Comparison of ENCODE assay signal across 37 cellular contexts in genomic region chr10:113697595-113697994, GRCh38. TPM values are rescaled to one million over a fixed set of nuclear protein-coding genes. Genes with fewer than 3 reads are reported as not detected.
"Had no signal": no experiment of that assay in that cellular context is flagged by ENCODE, and none has a peak within 500 bp of the region (broad histone marks: within the 10 kb centered on the region; RNA-seq: fewer than 3 reads in every experiment).

No MANE protein-coding gene starts in this region.

- H3K4me1 ChIP-seq: adrenal gland, body of pancreas, breast epithelium had no signal

- H3K9me3 ChIP-seq: body of pancreas had no signal

- DNase-seq: activated B cell treated with CpG ODN at 0.5 μM for 24 hours; activated CD4-positive, alpha-beta memory T cell treated with anti-CD3 and anti-CD28 coated beads for 36 hours; activated CD4-positive, alpha-beta T cell treated with anti-CD3 and anti-CD28 coated beads for 4 hours; activated CD4-positive, alpha-beta T cell treated with anti-CD3 and anti-CD28 coated beads, Interleukin-2, amount 10 ng/mL, durations not matched to agents 24 days and 14 days; activated CD4-positive, alpha-beta T cell treated with anti-CD3 and anti-CD28 coated beads, Interleukin-2, amount 50 U/mL, for 1 hour; activated CD4-positive, alpha-beta T cell treated with anti-CD3 and anti-CD28 coated beads, Interleukin-2, amount 50 U/mL, for 4 hours; activated CD4-positive, CD25-positive, alpha-beta regulatory T cell treated with anti-CD3 and anti-CD28 coated beads, Interleukin-2, amount 50 U/mL, for 72 hours; activated CD8-positive, alpha-beta memory T cell treated with anti-CD3 and anti-CD28 coated beads, Interleukin-2, amount 50 U/mL, for 4 hours; activated CD8-positive, alpha-beta T cell treated with anti-CD3 and anti-CD28 coated beads for 36 hours; activated effector memory CD4-positive, alpha-beta T cell treated with anti-CD3 and anti-CD28 coated beads, Interleukin-2, amount 50 U/mL, for 16 hours; activated gamma-delta T cell treated with Interleukin-2 at 50 U/mL for 16 hours; activated naive CD4-positive, alpha-beta T cell; activated naive CD4-positive, alpha-beta T cell treated with anti-CD3 and anti-CD28 coated beads for 36 hours; activated naive CD4-positive, alpha-beta T cell treated with anti-CD3 and anti-CD28 coated beads, Interleukin-2, amount 50 U/mL, for 16 hours; activated naive CD8-positive, alpha-beta T cell treated with anti-CD3 and anti-CD28 coated beads for 36 hours; activated T-cell treated with anti-CD3 and anti-CD28 coated beads for 4 hours; activated T-cell treated with anti-CD3 and anti-CD28 coated beads, Interleukin-2, amount 50 U/mL, for 1 hour; activated T-cell treated with anti-CD3 and anti-CD28 coated beads, Interleukin-2, amount 50 U/mL, for 4 hours; activated T-cell treated with anti-CD3 and anti-CD28 coated beads, Interleukin-2, amount 50 U/mL, for 72 hours; adrenal gland; amniotic stem cell; aorta; body of pancreas; brain microvascular endothelial cell; central memory CD4-positive, alpha-beta T cell; T-helper 1 cell; T-helper 2 cell; T-helper 9 cell had no signal

- H3K4me3 ChIP-seq: adrenal gland, body of pancreas, breast epithelium, cardiac muscle cell had no signal

- H3K36me3 ChIP-seq: cardiac muscle cell had no signal

- H3K27me3 ChIP-seq: adrenal gland, body of pancreas, brain microvascular endothelial cell, breast epithelium, cardiac muscle cell had no signal

- H3K27ac ChIP-seq: adrenal gland, body of pancreas, brain microvascular endothelial cell, breast epithelium, cardiac muscle cell, VCaP had no signal

- ATAC-seq: activated CD8-positive, alpha-beta T cell treated with anti-CD3 and anti-CD28 coated beads for 36 hours; activated naive CD4-positive, alpha-beta T cell treated with anti-CD3 and anti-CD28 coated beads, Interleukin-2, amount 50 U/mL, for 72 hours; activated T-cell treated with anti-CD3 and anti-CD28 coated beads, Interleukin-2, amount 50 U/mL, for 4 hours; activated T-cell treated with anti-CD3 and anti-CD28 coated beads, Interleukin-2, amount 50 U/mL, for 72 hours; activated T-helper 17 cell treated with anti-CD3 and anti-CD28 coated beads, Interleukin-2, amount 50 U/mL, for 72 hours; body of pancreas had no signal

RNA-seq across cellular contexts. Expression of gene NRAP, which starts 33.8 kb away (rescaled TPM):
- total RNA-seq: activated B cell treated with CpG ODN at 0.5 μM for 24 hours; activated CD4-positive, alpha-beta memory T cell treated with anti-CD3 and anti-CD28 coated beads for 36 hours; activated CD4-positive, alpha-beta T cell treated with anti-CD3 and anti-CD28 coated beads, Interleukin-2, amount 10 ng/mL, durations not matched to agents 24 days and 14 days; activated CD8-positive, alpha-beta memory T cell treated with anti-CD3 and anti-CD28 coated beads for 36 hours; activated CD8-positive, alpha-beta T cell treated with anti-CD3 and anti-CD28 coated beads for 36 hours; activated naive CD4-positive, alpha-beta T cell treated with anti-CD3 and anti-CD28 coated beads for 36 hours; activated naive CD4-positive, alpha-beta T cell treated with anti-CD3 and anti-CD28 coated beads, Interleukin-2, amount 50 U/mL, for 72 hours; activated naive CD8-positive, alpha-beta T cell treated with anti-CD3 and anti-CD28 coated beads for 36 hours; activated T-cell treated with anti-CD3 and anti-CD28 coated beads, Interleukin-2, amount 50 U/mL, for 4 hours; activated T-cell treated with anti-CD3 and anti-CD28 coated beads, Interleukin-2, amount 50 U/mL, for 72 hours; activated T-helper 1 cell treated with anti-CD3 and anti-CD28 coated beads, Interleukin-12 subunit alpha, Interleukin-12 subunit beta, Interleukin-2, Interleukin-4 antibody, amounts not matched to agents 30 ng/mL and 10 ng/mL and 1 ng/mL, durations not matched to agents 14 hours and 24 hours and 36 hours; activated T-helper 17 cell treated with anti-CD3 and anti-CD28 coated beads, Interleukin-2, amount 50 U/mL, for 72 hours; aorta; astrocyte; body of pancreas; breast epithelium had no signal

RNA-seq across cellular contexts. Expression of gene PLEKHS1, which starts 53.9 kb away (rescaled TPM):
- total RNA-seq: activated B cell treated with CpG ODN at 0.5 μM for 24 hours; activated CD4-positive, alpha-beta memory T cell treated with anti-CD3 and anti-CD28 coated beads for 36 hours; activated CD4-positive, alpha-beta T cell treated with anti-CD3 and anti-CD28 coated beads, Interleukin-2, amount 10 ng/mL, durations not matched to agents 24 days and 14 days; activated CD8-positive, alpha-beta memory T cell treated with anti-CD3 and anti-CD28 coated beads for 36 hours; activated CD8-positive, alpha-beta T cell treated with anti-CD3 and anti-CD28 coated beads for 36 hours; activated naive CD4-positive, alpha-beta T cell treated with anti-CD3 and anti-CD28 coated beads for 36 hours; activated naive CD4-positive, alpha-beta T cell treated with anti-CD3 and anti-CD28 coated beads, Interleukin-2, amount 50 U/mL, for 72 hours; activated T-cell treated with anti-CD3 and anti-CD28 coated beads, Interleukin-2, amount 50 U/mL, for 4 hours; activated T-cell treated with anti-CD3 and anti-CD28 coated beads, Interleukin-2, amount 50 U/mL, for 72 hours; activated T-helper 17 cell treated with anti-CD3 and anti-CD28 coated beads, Interleukin-2, amount 50 U/mL, for 72 hours; adrenal gland; astrocyte; cardiac muscle cell; cerebellum had no signal
